Comparison of ENCODE assay signal across 18 cellular contexts in the genomic region with DNA sequence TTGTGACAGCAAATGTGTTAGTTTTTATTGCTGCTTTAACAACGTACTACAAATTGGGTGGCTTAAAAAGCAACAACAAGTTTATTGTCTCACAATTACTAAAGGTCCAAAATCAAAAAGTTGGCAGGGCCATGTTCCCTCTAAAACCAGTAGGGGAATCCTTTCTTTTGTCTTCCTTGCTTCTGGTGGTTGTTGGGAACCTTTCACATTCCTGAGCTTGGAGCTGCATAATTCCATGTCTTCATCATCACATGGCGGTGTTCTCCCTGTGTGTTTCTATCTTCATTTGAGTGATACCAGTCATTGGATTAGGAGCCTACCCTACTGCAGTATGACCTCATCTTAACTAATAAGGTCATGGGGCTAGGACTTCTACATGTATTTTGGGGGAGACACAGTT. TPM values are rescaled to one million over a fixed set of nuclear protein-coding genes. Genes with fewer than 3 reads are reported as not detected.
DNase-seq lines count a peak whose midpoint lies in the region; ATAC-seq, FAIRE-seq and TF ChIP-seq lines count a peak whose summit lies in the region.
"Had no signal": no experiment of that assay in that cellular context is flagged by ENCODE, and none has a peak within 500 bp of the region (broad histone marks: within the 10 kb centered on the region; RNA-seq: fewer than 3 reads in every experiment).

No MANE protein-coding gene starts in this region.

- no peaks in the 10 kb centered on the region for H3K27me3 ChIP-seq in WERI-Rb-1 (ENCODE audit: insufficient read depth, low read depth, severe bottlenecking)
- H3K27me3 ChIP-seq in gastroesophageal sphincter: no peaks in the 10 kb centered on the region

- TF ChIP-seq EP300 in gastroesophageal sphincter (IDR thresholded peaks at IDR 0.05): no peak

- FAIRE-seq in H54 (lab: Jason Lieb, UNC): peak; percentile 78

- H3K27ac ChIP-seq in WERI-Rb-1 (no peak overlapping the region), gastroesophageal sphincter (no peak overlapping the region)

- WGBS in gastroesophageal sphincter (ENCODE audit: low coverage in 1 of 2), 2 donors: 66 to 68% methylated on average over 2 of the region's 2 CpGs

- in situ Hi-C loops in astrocyte of the cerebellum (cut with HindIII; ENCODE audit: low sequenced_read_pairs): no loop called here

- no peaks in the 10 kb centered on the region for H3K9me3 ChIP-seq in WERI-Rb-1 (ENCODE audit: severe bottlenecking)
- no peaks in the 10 kb centered on the region for H3K9me3 ChIP-seq in gastroesophageal sphincter

- ATAC-seq in GM18858 (IDR thresholded peaks at IDR 0.05; ENCODE audit: unreplicated experiment) (no peak), gastroesophageal sphincter (no peak)
- ATAC-seq: right cardiac atrium had no signal

- no peak overlapping the region for H3K4me3 ChIP-seq in astrocyte of the cerebellum (ENCODE audit: low read depth, low read length)
- no peak overlapping the region for H3K4me3 ChIP-seq in WERI-Rb-1 (ENCODE audit: low read depth, low read length)
- no peak overlapping the region for H3K4me3 ChIP-seq in gastroesophageal sphincter

- TF ChIP-seq POLR2A in H54 (IDR thresholded peaks at IDR 0.05; ENCODE audit: low read depth, low read length) (no peak), gastroesophageal sphincter (IDR thresholded peaks at IDR 0.05) (no peak)

- H3K4me1 ChIP-seq in gastroesophageal sphincter: peaks cover 0 to 39% (median 0%) of the 10 kb centered on the region in 3 donors

- DNase-seq in H54 (ENCODE audit: insufficient read length, low spot score): no peak
- DNase-seq in astrocyte of the cerebellum (ENCODE audit: low read depth): peak; percentile 41
- DNase-seq in iPS-NIHi7 (ENCODE audit: extremely low spot score): peak; percentile 39
- DNase-seq in NCI-H748 treated with DMSO at 0.1 percent for 48 hours (lab: John Stamatoyannopoulos, UW): no peak
- no peak for DNase-seq in WERI-Rb-1
- DNase-seq: activated CD4-positive, alpha-beta T cell treated with anti-CD3 and anti-CD28 coated beads for 1 hour; activated CD8-positive, alpha-beta memory T cell treated with anti-CD3 and anti-CD28 coated beads, Interleukin-2, amount 50 U/mL, for 4 hours; activated naive CD4-positive, alpha-beta T cell treated with anti-CD3 and anti-CD28 coated beads for 36 hours; CD4-positive, alpha-beta T cell; Kasumi-1; NCI-H146; NCI-H446 treated with DMSO at 0.1 percent for 48 hours; right cardiac atrium; SHP77 treated with DMSO at 0.1 percent for 48 hours; stimulated activated CD4-positive, alpha-beta T cell treated with anti-CD3 and anti-CD28 coated beads, Interleukin-2, amount 100 ng/mL, for 24 hours had no signal

- TF ChIP-seq CTCF in astrocyte of the cerebellum (IDR thresholded peaks at IDR 0.05; ENCODE audit: low read depth, low read length, missing control alignments) (peak; percentile 21), WERI-Rb-1 (IDR thresholded peaks at IDR 0.05; ENCODE audit: low read depth, low read length) (no peak), gastroesophageal sphincter (IDR thresholded peaks at IDR 0.05) (no peak)

- H3K36me3 ChIP-seq in WERI-Rb-1 (no peaks in the 10 kb centered on the region), gastroesophageal sphincter (no peaks in the 10 kb centered on the region)

RNA-seq across cellular contexts. Expression of a gene that starts 7.4 kb away (rescaled TPM):
- total RNA-seq in gastroesophageal sphincter: 10 to 100 TPM; 11.8 to 30.0 (median 19.7) TPM
- total RNA-seq: T-helper 2 cell treated with Interferon-gamma antibody and Interleukin-4, amounts not matched to agents 100 ng/mL and 5 ng/mL, for 36 hours had no signal

Comparison
In these comparisons a context has a peak if more than half of its experiments do, and no peak if none do; other contexts are left out.
1. DNase-seq: peak in astrocyte of the cerebellum (single experiment) and iPS-NIHi7 (single experiment); none in H54 (single experiment), NCI-H748 treated with DMSO at 0.1 percent for 48 hours (single experiment) and WERI-Rb-1 (single experiment).